ENCODE assay signal across 17 cellular contexts in the genomic region with DNA sequence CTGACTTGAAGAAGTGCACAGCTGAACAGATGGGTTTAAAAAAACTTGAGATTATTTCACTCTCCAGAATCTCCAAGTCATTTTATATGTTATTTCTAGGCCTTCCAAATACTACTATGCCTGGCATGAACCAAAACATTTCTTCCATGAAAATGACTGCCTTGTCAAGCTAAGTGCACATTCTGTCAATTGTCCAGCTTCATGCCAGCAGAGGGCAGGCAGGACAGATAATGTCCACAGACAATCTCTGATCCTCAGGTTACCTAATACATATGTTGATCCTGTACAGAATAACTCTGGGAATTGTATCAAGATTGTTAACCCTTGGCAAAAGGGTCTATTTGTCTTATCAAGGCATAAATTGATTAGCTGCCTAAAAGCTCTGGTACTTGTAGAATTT.
DNase-seq lines count a peak whose midpoint lies in the region; FAIRE-seq and TF ChIP-seq lines count a peak whose summit lies in the region.
"Had no signal": no experiment of that assay in that cellular context is flagged by ENCODE, and none has a peak within 500 bp of the region (broad histone marks: within the 10 kb centered on the region; RNA-seq: fewer than 3 reads in every experiment).

No MANE protein-coding gene starts in this region.

- in situ Hi-C loops in SK-MEL-5 (cut with HindIII; ENCODE audit: low pct_unique_long_range_greater_than_20kb, low sequenced_read_pairs), result no loop called here

- no peak for TF ChIP-seq POLR2A in GM12892 (IDR thresholded peaks at IDR 0.05; ENCODE audit: low read depth, low read length)

- peak; percentile 42 for FAIRE-seq in GM12892 (lab: Jason Lieb, UNC)
- FAIRE-seq: D721Med, urothelium cell line had no signal

- DNase-seq in A172 (ENCODE audit: low spot score) (peak; percentile 2), GM12892 (ENCODE audit: insufficient read length) (no peak), SK-MEL-5 (ENCODE audit: low read depth, low spot score) (peak; percentile 4), fibroblast of the aortic adventitia (ENCODE audit: low read depth) (peak; percentile 12), DMS79 treated with DMSO at 0.1 percent for 48 hours (lab: John Stamatoyannopoulos, UW) (no peak), SIG-M5 (lab: John Stamatoyannopoulos, UW) (no peak), HUDEP-2 (lab: John Stamatoyannopoulos, UW; ENCODE audit: unreplicated experiment in 76 of 76) (no peak), cerebellar nuclear complex (lab: John Stamatoyannopoulos, UW) (no peak)
- DNase-seq: activated CD4-positive, alpha-beta T cell treated with anti-CD3 and anti-CD28 coated beads, Interleukin-2, amount 10 ng/mL, durations not matched to agents 24 days and 14 days; activated T-cell treated with anti-CD3 and anti-CD28 coated beads, Interleukin-2, amount 50 U/mL, for 24 hours; KG1; NCI-H2029; NCI-H69; sigmoid colon; stimulated activated naive CD4-positive, alpha-beta T cell treated with Interleukin-2 at 50 U/mL for 16 hours had no signal

- H3K4me3 ChIP-seq in fibroblast of the aortic adventitia (ENCODE audit: low read depth, low read length), result no peak overlapping the region
- H3K4me3 ChIP-seq: sigmoid colon had no signal

- no peak for TF ChIP-seq CTCF in fibroblast of the aortic adventitia (IDR thresholded peaks at IDR 0.05; ENCODE audit: insufficient read depth, low read length)

Comparison
In these comparisons a context has a peak if more than half of its experiments do, and no peak if none do; other contexts are left out.
1. DNase-seq: peak in A172 (single experiment), SK-MEL-5 (single experiment) and fibroblast of the aortic adventitia (single experiment); none in GM12892 (single experiment), DMS79 treated with DMSO at 0.1 percent for 48 hours (single experiment), SIG-M5 (single experiment), HUDEP-2 (0 of 76) and cerebellar nuclear complex (0 of 2).